8 cellular contexts compared by ENCODE assay signal in the genomic region with DNA sequence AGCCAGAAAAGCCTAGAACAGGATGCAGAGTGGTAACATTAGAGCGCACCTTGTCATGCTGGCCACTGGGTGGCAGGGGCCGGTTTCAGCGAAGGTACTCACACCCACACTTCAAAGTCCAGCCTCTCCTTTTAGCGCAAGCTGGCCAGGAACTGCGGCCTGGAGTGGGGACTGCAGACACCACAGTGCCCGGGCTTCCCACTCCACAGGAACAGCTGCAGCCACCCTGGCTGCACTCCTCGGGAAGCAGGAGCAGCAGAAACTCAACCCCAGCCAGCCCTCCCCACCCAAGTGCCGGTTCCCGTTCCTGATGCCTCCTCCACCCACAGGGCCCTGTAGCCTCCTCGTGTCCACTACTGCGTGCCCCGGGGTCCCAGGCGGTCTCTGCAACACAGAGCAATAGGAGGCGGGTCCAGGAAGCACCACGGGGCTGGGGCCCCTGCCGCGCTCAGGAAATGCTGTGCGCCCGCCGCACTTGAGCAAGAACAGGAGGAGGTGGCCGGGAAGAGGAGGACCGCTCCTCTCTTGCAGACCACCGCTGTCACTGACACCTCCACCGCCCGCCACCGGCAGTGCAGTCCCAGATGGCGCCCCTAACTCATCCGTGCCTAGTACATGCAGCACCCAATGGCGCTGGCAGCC. TPM values are rescaled to one million over a fixed set of nuclear protein-coding genes. Genes with fewer than 3 reads are reported as not detected.
DNase-seq lines count a peak whose midpoint lies in the region; ATAC-seq and TF ChIP-seq lines count a peak whose summit lies in the region.

No MANE protein-coding gene starts in this region.

- H3K79me2 ChIP-seq in Loucy (ENCODE audit: insufficient read depth, low read length): no peaks in the 10 kb centered on the region

- H3F3A ChIP-seq in Loucy (ENCODE audit: low read depth): no peaks in the 10 kb centered on the region

- TF ChIP-seq CTCF in Loucy (conservative IDR thresholded peaks at IDR 0.05; ENCODE audit: low read length): peak; percentile 74
- peak; percentile 55 for TF ChIP-seq CTCF in lower lobe of right lung (IDR thresholded peaks at IDR 0.05)

- H4K20me1 ChIP-seq in Loucy (ENCODE audit: insufficient read depth, low read length, poor library complexity, severe bottlenecking): no peaks in the 10 kb centered on the region

- H3K27ac ChIP-seq in lower lobe of right lung: no peak overlapping the region

- no peak overlapping the region for H3K9ac ChIP-seq in Loucy (ENCODE audit: low read depth, low read length, poor library complexity, severe bottlenecking)

- H3K4me3 ChIP-seq in Loucy (ENCODE audit: low read length, poor library complexity, severe bottlenecking) (no peak overlapping the region), lower lobe of right lung (peak overlapping the region; percentile 44)

- H3K4me1 ChIP-seq in Loucy (ENCODE audit: insufficient read depth, low read length, poor library complexity, severe bottlenecking) (peaks cover 3% of the 10 kb centered on the region), lower lobe of right lung (peaks cover 13% of the 10 kb centered on the region)

- H3K27me3 ChIP-seq in Loucy (ENCODE audit: insufficient read depth, low read length, poor library complexity, severe bottlenecking) (no peaks in the 10 kb centered on the region), lower lobe of right lung (ENCODE audit: low read depth) (peaks cover 41% of the 10 kb centered on the region)

- H3K9me3 ChIP-seq in Loucy (ENCODE audit: insufficient read depth, low read depth, low read length): no peaks in the 10 kb centered on the region
- H3K9me3 ChIP-seq in lower lobe of right lung: no peaks in the 10 kb centered on the region

- no peaks in the 10 kb centered on the region for H3K36me3 ChIP-seq in Loucy (ENCODE audit: insufficient read depth, low read length)
- no peaks in the 10 kb centered on the region for H3K36me3 ChIP-seq in lower lobe of right lung

- peak; percentile 62 for ATAC-seq in SK-N-SH treated with all-trans-retinoic acid at 6 μM for 48 hours
- peak; percentile 77 to 85 for ATAC-seq in lower lobe of right lung
- ATAC-seq in GM19324 (IDR thresholded peaks at IDR 0.05; ENCODE audit: low FRiP score, unreplicated experiment): no peak

- no peaks in the 10 kb centered on the region for H3K9me2 ChIP-seq in Loucy (replicated peaks; ENCODE audit: low read depth, low read length)

- intact Hi-C loops in lower lobe of right lung (cut with DNase I): no loop called here

- H2AFZ ChIP-seq in Loucy (ENCODE audit: low read length): peak overlapping the region; percentile 62; the same call in 1 of the 2 replicates

- H3K4me2 ChIP-seq in Loucy (ENCODE audit: low read depth, low read length, poor library complexity, severe bottlenecking): no peak overlapping the region

- DNase-seq in NK-92 treated with Interleukin-12 subunit alpha and Interleukin-12 subunit beta, amount 100 ng/mL, for 24 hours (lab: John Stamatoyannopoulos, UW): peak; percentile 21
- DNase-seq in NK-92 (lab: John Stamatoyannopoulos, UW; ENCODE audit: unreplicated experiment): no peak
- DNase-seq in dermis blood vessel endothelial cell: peak; percentile 73
- peak; percentile 76 for DNase-seq in lower lobe of right lung
- DNase-seq in cortex of kidney (lab: John Stamatoyannopoulos, UW): no peak

TF ChIP-seq in SK-N-SH treated with all-trans-retinoic acid at 6 μM for 48 hours, 23 proteins besides CTCF, POLR2A, EP300 and RAD21:
- no peak for TF ChIP-seq PPARA (CRISPR knock-in tag; IDR thresholded peaks at IDR 0.05; ENCODE audit: borderline replicate concordance)
- TF ChIP-seq ESRRG (CRISPR knock-in tag; IDR thresholded peaks at IDR 0.05): no peak
- TF ChIP-seq ZC3H10 (CRISPR knock-in tag; IDR thresholded peaks at IDR 0.05): no peak
- TF ChIP-seq ZNF565 (CRISPR knock-in tag; conservative IDR thresholded peaks at IDR 0.05; ENCODE audit: low read depth): no peak
- TF ChIP-seq, protein P1, sequence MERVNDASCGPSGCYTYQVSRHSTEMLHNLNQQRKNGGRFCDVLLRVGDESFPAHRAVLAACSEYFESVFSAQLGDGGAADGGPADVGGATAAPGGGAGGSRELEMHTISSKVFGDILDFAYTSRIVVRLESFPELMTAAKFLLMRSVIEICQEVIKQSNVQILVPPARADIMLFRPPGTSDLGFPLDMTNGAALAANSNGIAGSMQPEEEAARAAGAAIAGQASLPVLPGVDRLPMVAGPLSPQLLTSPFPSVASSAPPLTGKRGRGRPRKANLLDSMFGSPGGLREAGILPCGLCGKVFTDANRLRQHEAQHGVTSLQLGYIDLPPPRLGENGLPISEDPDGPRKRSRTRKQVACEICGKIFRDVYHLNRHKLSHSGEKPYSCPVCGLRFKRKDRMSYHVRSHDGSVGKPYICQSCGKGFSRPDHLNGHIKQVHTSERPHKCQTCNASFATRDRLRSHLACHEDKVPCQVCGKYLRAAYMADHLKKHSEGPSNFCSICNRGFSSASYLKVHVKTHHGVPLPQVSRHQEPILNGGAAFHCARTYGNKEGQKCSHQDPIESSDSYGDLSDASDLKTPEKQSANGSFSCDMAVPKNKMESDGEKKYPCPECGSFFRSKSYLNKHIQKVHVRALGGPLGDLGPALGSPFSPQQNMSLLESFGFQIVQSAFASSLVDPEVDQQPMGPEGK (CRISPR knock-in tag; IDR thresholded peaks at IDR 0.05; ENCODE audit: borderline replicate concordance): no peak
- TF ChIP-seq OSR1 (CRISPR knock-in tag; IDR thresholded peaks at IDR 0.05): no peak
- TF ChIP-seq TOX (CRISPR knock-in tag; IDR thresholded peaks at IDR 0.05; ENCODE audit: borderline replicate concordance): no peak
- no peak for TF ChIP-seq ZFP3 (CRISPR knock-in tag; IDR thresholded peaks at IDR 0.05)
- no peak for TF ChIP-seq GLIS3 (CRISPR knock-in tag; IDR thresholded peaks at IDR 0.05)
- TF ChIP-seq TCF4 (CRISPR knock-in tag; IDR thresholded peaks at IDR 0.05; ENCODE audit: borderline replicate concordance): no peak
- no peak for TF ChIP-seq CSDC2 (CRISPR knock-in tag; IDR thresholded peaks at IDR 0.05)
- TF ChIP-seq ARNTL (CRISPR knock-in tag; IDR thresholded peaks at IDR 0.05; ENCODE audit: borderline replicate concordance, low read depth): no peak
- no peak for TF ChIP-seq ISL1 (CRISPR knock-in tag; IDR thresholded peaks at IDR 0.05)
- TF ChIP-seq, protein P2, sequence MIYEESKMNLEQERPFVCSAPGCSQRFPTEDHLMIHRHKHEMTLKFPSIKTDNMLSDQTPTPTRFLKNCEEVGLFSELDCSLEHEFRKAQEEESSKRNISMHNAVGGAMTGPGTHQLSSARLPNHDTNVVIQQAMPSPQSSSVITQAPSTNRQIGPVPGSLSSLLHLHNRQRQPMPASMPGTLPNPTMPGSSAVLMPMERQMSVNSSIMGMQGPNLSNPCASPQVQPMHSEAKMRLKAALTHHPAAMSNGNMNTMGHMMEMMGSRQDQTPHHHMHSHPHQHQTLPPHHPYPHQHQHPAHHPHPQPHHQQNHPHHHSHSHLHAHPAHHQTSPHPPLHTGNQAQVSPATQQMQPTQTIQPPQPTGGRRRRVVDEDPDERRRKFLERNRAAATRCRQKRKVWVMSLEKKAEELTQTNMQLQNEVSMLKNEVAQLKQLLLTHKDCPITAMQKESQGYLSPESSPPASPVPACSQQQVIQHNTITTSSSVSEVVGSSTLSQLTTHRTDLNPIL (CRISPR knock-in tag; IDR thresholded peaks at IDR 0.05; ENCODE audit: low read depth): no peak
- no peak for TF ChIP-seq SNAI2 (CRISPR knock-in tag; IDR thresholded peaks at IDR 0.05)
- TF ChIP-seq, protein P3, sequence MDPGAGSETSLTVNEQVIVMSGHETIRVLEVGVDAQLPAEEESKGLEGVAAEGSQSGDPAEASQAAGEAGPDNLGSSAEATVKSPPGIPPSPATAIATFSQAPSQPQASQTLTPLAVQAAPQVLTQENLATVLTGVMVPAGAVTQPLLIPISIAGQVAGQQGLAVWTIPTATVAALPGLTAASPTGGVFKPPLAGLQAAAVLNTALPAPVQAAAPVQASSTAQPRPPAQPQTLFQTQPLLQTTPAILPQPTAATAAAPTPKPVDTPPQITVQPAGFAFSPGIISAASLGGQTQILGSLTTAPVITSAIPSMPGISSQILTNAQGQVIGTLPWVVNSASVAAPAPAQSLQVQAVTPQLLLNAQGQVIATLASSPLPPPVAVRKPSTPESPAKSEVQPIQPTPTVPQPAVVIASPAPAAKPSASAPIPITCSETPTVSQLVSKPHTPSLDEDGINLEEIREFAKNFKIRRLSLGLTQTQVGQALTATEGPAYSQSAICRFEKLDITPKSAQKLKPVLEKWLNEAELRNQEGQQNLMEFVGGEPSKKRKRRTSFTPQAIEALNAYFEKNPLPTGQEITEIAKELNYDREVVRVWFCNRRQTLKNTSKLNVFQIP (CRISPR knock-in tag; IDR thresholded peaks at IDR 0.05; ENCODE audit: borderline replicate concordance, low read depth): no peak
- no peak for TF ChIP-seq RARB (CRISPR knock-in tag; IDR thresholded peaks at IDR 0.05)
- no peak for TF ChIP-seq BACH2 (CRISPR knock-in tag; IDR thresholded peaks at IDR 0.05; ENCODE audit: borderline replicate concordance)
- TF ChIP-seq, protein P4, sequence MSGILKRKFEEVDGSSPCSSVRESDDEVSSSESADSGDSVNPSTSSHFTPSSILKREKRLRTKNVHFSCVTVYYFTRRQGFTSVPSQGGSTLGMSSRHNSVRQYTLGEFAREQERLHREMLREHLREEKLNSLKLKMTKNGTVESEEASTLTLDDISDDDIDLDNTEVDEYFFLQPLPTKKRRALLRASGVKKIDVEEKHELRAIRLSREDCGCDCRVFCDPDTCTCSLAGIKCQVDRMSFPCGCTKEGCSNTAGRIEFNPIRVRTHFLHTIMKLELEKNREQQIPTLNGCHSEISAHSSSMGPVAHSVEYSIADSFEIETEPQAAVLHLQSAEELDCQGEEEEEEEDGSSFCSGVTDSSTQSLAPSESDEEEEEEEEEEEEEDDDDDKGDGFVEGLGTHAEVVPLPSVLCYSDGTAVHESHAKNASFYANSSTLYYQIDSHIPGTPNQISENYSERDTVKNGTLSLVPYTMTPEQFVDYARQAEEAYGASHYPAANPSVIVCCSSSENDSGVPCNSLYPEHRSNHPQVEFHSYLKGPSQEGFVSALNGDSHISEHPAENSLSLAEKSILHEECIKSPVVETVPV (CRISPR knock-in tag; IDR thresholded peaks at IDR 0.05): no peak
- TF ChIP-seq ZNF70 (CRISPR knock-in tag; IDR thresholded peaks at IDR 0.05): no peak

RNA-seq across cellular contexts. Expression of a gene that starts 2.2 kb away (rescaled TPM):
- 0.14 TPM in 1 of 2 replicates, not detected in the other for total RNA-seq in dermis blood vessel endothelial cell
- not detected for total RNA-seq in lower lobe of right lung

RNA-seq across cellular contexts. Expression of a gene that starts 43.6 kb away (rescaled TPM):
- total RNA-seq in dermis blood vessel endothelial cell: not detected in 2 replicates
- total RNA-seq in lower lobe of right lung: not detected

RNA-seq across cellular contexts. Expression of a gene that starts 52.5 kb away (rescaled TPM):
- 2.7 and 3.3 TPM in 2 replicates for total RNA-seq in dermis blood vessel endothelial cell
- 1.4 TPM for total RNA-seq in lower lobe of right lung

Comparison
In these comparisons a context has a peak if more than half of its experiments do, and no peak if none do; other contexts are left out.
1. DNase-seq: peak in NK-92 treated with Interleukin-12 subunit alpha and Interleukin-12 subunit beta, amount 100 ng/mL, for 24 hours (single experiment), dermis blood vessel endothelial cell (single experiment) and lower lobe of right lung (single experiment); none in NK-92 (single experiment) and cortex of kidney (single experiment).